In the genomic region with DNA sequence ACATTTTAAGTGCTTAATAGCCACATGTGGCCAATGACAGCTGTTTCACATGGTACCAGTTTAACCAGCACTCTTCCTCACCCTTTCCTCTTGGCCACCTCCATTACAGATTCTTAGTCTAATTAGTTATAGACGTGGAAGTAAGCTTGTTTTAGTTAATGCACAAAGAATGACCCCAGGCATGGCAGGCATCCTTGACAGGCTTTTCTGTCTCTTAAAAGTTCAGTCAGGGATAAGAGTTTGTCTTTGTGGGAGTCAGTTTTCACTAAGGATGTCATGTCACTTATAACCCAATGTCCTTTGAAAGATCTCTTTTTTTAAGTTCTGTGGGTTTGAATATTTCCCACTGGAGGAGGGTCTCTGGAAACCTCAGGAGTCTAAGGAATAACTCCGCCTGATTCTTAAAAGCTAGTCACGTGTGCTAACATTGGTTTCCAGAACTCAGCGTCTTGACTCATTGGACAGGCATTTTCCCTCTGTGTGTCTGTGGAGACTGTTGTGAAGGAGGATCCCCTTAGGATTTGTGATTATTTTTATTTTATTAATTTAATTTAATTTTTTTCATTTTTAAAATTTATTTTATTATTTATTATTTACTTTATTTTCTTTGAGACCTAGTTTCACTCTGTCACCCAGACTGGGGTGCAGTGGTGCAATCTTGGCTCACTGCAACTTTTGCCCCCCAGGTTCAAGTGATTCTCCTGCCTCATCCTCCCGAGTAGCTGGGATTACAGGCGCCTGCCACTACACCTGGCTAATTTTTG, we compare ENCODE assay signal across 9 cellular contexts.
A peak's percentile ranks its signal among the peaks of the same experiment; 100 is the strongest.
DNase-seq lines count a peak whose midpoint lies in the region; ATAC-seq, FAIRE-seq and TF ChIP-seq lines count a peak whose summit lies in the region.
"Had no signal": no experiment of that assay in that cellular context is flagged by ENCODE, and none has a peak within 500 bp of the region (broad histone marks: within the 10 kb centered on the region; RNA-seq: fewer than 3 reads in every experiment).

No MANE protein-coding gene starts in this region.

- peak; percentile 73 for FAIRE-seq in GM12891 (lab: Jason Lieb, UNC)

- no peaks in the 10 kb centered on the region for H3K27me3 Mint-ChIP-seq in activated T-helper 2 cell treated with anti-CD3 and anti-CD28 coated beads, Interferon-gamma antibody, Interleukin-2, Interleukin-4, amounts not matched to agents 10 μg/mL and 5 μg/mL and 100 μg/mL, durations not matched to agents 14 hours and 24 hours and 36 hours (ENCODE audit: low read depth)

- H3K36me3 Mint-ChIP-seq in activated T-helper 2 cell treated with anti-CD3 and anti-CD28 coated beads, Interferon-gamma antibody, Interleukin-2, Interleukin-4, amounts not matched to agents 10 μg/mL and 5 μg/mL and 100 μg/mL, durations not matched to agents 14 hours and 24 hours and 36 hours (ENCODE audit: low read depth), result no peaks in the 10 kb centered on the region

- no peak overlapping the region for H3K27ac Mint-ChIP-seq in activated T-helper 2 cell treated with anti-CD3 and anti-CD28 coated beads, Interferon-gamma antibody, Interleukin-2, Interleukin-4, amounts not matched to agents 10 μg/mL and 5 μg/mL and 100 μg/mL, durations not matched to agents 14 hours and 24 hours and 36 hours

- peaks cover 26% of the 10 kb centered on the region for H3K4me1 Mint-ChIP-seq in activated T-helper 2 cell treated with anti-CD3 and anti-CD28 coated beads, Interferon-gamma antibody, Interleukin-2, Interleukin-4, amounts not matched to agents 10 μg/mL and 5 μg/mL and 100 μg/mL, durations not matched to agents 14 hours and 24 hours and 36 hours (ENCODE audit: low read depth)

- H3K4me3 ChIP-seq in SK-N-MC (peak overlapping the region; percentile 25; the same call in 1 of the 2 replicates), gastrocnemius medialis (no peak overlapping the region)

- TF ChIP-seq POLR2A in GM12891 (IDR thresholded peaks at IDR 0.05; ENCODE audit: low read depth, low read length), result no peak
- no peak for TF ChIP-seq POLR2A in gastrocnemius medialis (IDR thresholded peaks at IDR 0.05)

- no peaks in the 10 kb centered on the region for H3K9me3 Mint-ChIP-seq in activated T-helper 2 cell treated with anti-CD3 and anti-CD28 coated beads, Interferon-gamma antibody, Interleukin-2, Interleukin-4, amounts not matched to agents 10 μg/mL and 5 μg/mL and 100 μg/mL, durations not matched to agents 14 hours and 24 hours and 36 hours

- H3K4me3 Mint-ChIP-seq in activated T-helper 2 cell treated with anti-CD3 and anti-CD28 coated beads, Interferon-gamma antibody, Interleukin-2, Interleukin-4, amounts not matched to agents 10 μg/mL and 5 μg/mL and 100 μg/mL, durations not matched to agents 14 hours and 24 hours and 36 hours (ENCODE audit: low read depth), result no peak overlapping the region

- intact Hi-C loops in gastrocnemius medialis (cut with DNase I; ENCODE audit: low total_unique reads), result loop anchor here (1.0 to 5.0 kb wide), 2 partner anchors 39 to 200 kb away; no protein-coding TSS in a partner anchor
- intact Hi-C loops in activated T-helper 2 cell treated with anti-CD3 and anti-CD28 coated beads, Interferon-gamma antibody, Interleukin-2, Interleukin-4, amounts not matched to agents 10 μg/mL and 5 μg/mL and 100 μg/mL, durations not matched to agents 14 hours and 24 hours and 36 hours (cut with micrococcal nuclease), result loop anchor here (5.0 kb wide), 1 partner anchor 39 kb away; no protein-coding TSS in a partner anchor

- ATAC-seq in gastrocnemius medialis (peak; percentile 74 to 83), left lobe of liver (no peak)

- no peaks in the 10 kb centered on the region for H3K36me3 ChIP-seq in SK-N-MC (ENCODE audit: insufficient read depth, low read length)
- H3K36me3 ChIP-seq in gastrocnemius medialis, result no peaks in the 10 kb centered on the region

- H3K4me1 ChIP-seq in gastrocnemius medialis, result peaks cover 87 to 94% of the 10 kb centered on the region in 2 donors

- H3K27ac ChIP-seq in SK-N-MC, result peak overlapping the region; percentile 48
- H3K27ac ChIP-seq in gastrocnemius medialis, result peak overlapping the region; percentile 46 to 65 (median 58)

- in situ Hi-C loops in gastrocnemius medialis (cut with MboI; ENCODE audit: low sequenced_read_pairs in 4 of 4), result no loop called here

- no peak overlapping the region for H3K9ac ChIP-seq in SK-N-MC (ENCODE audit: insufficient read length)

- no peak for TF ChIP-seq CTCF in gastrocnemius medialis (IDR thresholded peaks at IDR 0.05 in 4 of 5, conservative IDR thresholded peaks at IDR 0.05 in 1 of 5)

- H3K27me3 ChIP-seq in gastrocnemius medialis, result no peaks in the 10 kb centered on the region

- DNase-seq in GM12891 (ENCODE audit: insufficient read length, low spot score) (no peak), SK-N-MC (ENCODE audit: low read depth, low spot score) (no peak), foreskin melanocyte (peak; percentile 86), gastrocnemius medialis (peak in 1 of 2 donors; percentile 23), left lobe of liver (ENCODE audit: low spot score) (no peak), RPMI8226 (no peak), occipital lobe (lab: John Stamatoyannopoulos, UW) (no peak)
- DNase-seq in activated T-helper 2 cell treated with anti-CD3 and anti-CD28 coated beads, Interferon-gamma antibody, Interleukin-2, Interleukin-4, amounts not matched to agents 10 μg/mL and 5 μg/mL and 100 μg/mL, durations not matched to agents 14 hours and 24 hours and 36 hours (ENCODE audit: low spot score), result no peak
- DNase-seq: left cardiac atrium had no signal

- H3K9me3 ChIP-seq in SK-N-MC (ENCODE audit: low read depth, low read length), result no peaks in the 10 kb centered on the region
- no peaks in the 10 kb centered on the region for H3K9me3 ChIP-seq in gastrocnemius medialis

TF ChIP-seq in GM12891, 5 proteins besides CTCF, POLR2A, EP300 and RAD21:
- TF ChIP-seq POU2F2 (IDR thresholded peaks at IDR 0.05; ENCODE audit: low read depth, low read length), result no peak
- no peak for TF ChIP-seq POLR2AphosphoS5 (IDR thresholded peaks at IDR 0.05; ENCODE audit: low read depth, low read length)
- no peak for TF ChIP-seq PAX5 (IDR thresholded peaks at IDR 0.05; ENCODE audit: insufficient read depth, low read length, severe bottlenecking)
- TF ChIP-seq SPI1 (IDR thresholded peaks at IDR 0.05; ENCODE audit: low read depth, low read length), result no peak
- no peak for TF ChIP-seq TAF1 (IDR thresholded peaks at IDR 0.05; ENCODE audit: low read depth, low read length)
